In genomic region chr3:51942603-51943450, GRCh38 we compare ENCODE assay signal across 8 cellular contexts. TPM values are rescaled to one million over a fixed set of nuclear protein-coding genes. Genes with fewer than 3 reads are reported as not detected.
DNase-seq lines count a peak whose midpoint lies in the region; ATAC-seq and TF ChIP-seq lines count a peak whose summit lies in the region.

No MANE protein-coding gene starts in this region.

- H3K27ac ChIP-seq in brain microvascular endothelial cell = peak overlapping the region; percentile 66

- TF ChIP-seq CTCF in brain microvascular endothelial cell (IDR thresholded peaks at IDR 0.05; ENCODE audit: low read depth, low read length, missing control alignments) (no peak), kidney epithelial cell (IDR thresholded peaks at IDR 0.05; ENCODE audit: insufficient read depth, low read length, poor library complexity, severe bottlenecking) (no peak)

- ATAC-seq in HG03045 (IDR thresholded peaks at IDR 0.05; ENCODE audit: unreplicated experiment) = peak; percentile 26

- DNase-seq in GM03348 (ENCODE audit: low spot score) (peak; percentile 88), T-helper 1 cell (peak in 3 of 5 donors; percentile 32 to 54 (median 35)), brain microvascular endothelial cell (peak; percentile 16), kidney epithelial cell (ENCODE audit: low read depth) (no peak), NCI-H2081 treated with DMSO at 0.1 percent for 48 hours (lab: John Stamatoyannopoulos, UW) (no peak), NCI-H2171 treated with DMSO at 0.1 percent for 48 hours (lab: John Stamatoyannopoulos, UW) (no peak)
- DNase-seq in stimulated activated CD4-positive, alpha-beta T cell treated with anti-CD3 and anti-CD28 coated beads, Interleukin-4, amount 100 ng/mL, for 24 hours = peak; percentile 67

- H3K4me3 ChIP-seq in brain microvascular endothelial cell (ENCODE audit: low read depth, low read length) (peak overlapping the region; percentile 57), kidney epithelial cell (ENCODE audit: low read depth, low read length) (peak overlapping the region; percentile 44)

- H3K27me3 ChIP-seq in brain microvascular endothelial cell (replicated peaks) (no peaks in the 10 kb centered on the region), kidney epithelial cell (ENCODE audit: control insufficient read depth, insufficient read depth, low read length) (no peaks in the 10 kb centered on the region)

- in situ Hi-C loops in brain microvascular endothelial cell (cut with HindIII; ENCODE audit: low pct_ligation_motif_present, low sequenced_read_pairs) = no loop called here

- H3K36me3 ChIP-seq in brain microvascular endothelial cell (replicated peaks) = peaks cover under 1% of the 10 kb centered on the region
- H3K36me3 ChIP-seq in kidney epithelial cell (ENCODE audit: control insufficient read depth, insufficient read depth, low read length) = no peaks in the 10 kb centered on the region

RNA-seq across cellular contexts. Expression of gene PARP3, which starts 0.7 kb away (rescaled TPM):
- total RNA-seq in kidney epithelial cell = 22.5 and 30.9 TPM in 2 replicates

RNA-seq across cellular contexts. Expression of gene RRP9, which starts 1.1 kb away (rescaled TPM):
- total RNA-seq in kidney epithelial cell = 43.2 and 49.4 TPM in 2 replicates

RNA-seq across cellular contexts. Expression of gene GPR62, which starts 12.4 kb away (rescaled TPM):
- not detected in 2 replicates for total RNA-seq in kidney epithelial cell

RNA-seq across cellular contexts. Expression of gene PCBP4, which starts 24.4 kb away (rescaled TPM):
- 123 and 144 TPM in 2 replicates for total RNA-seq in kidney epithelial cell

RNA-seq across cellular contexts. Expression of gene ABHD14B, which starts 31.0 kb away (rescaled TPM):
- 36.3 and 50.5 TPM in 2 replicates for total RNA-seq in kidney epithelial cell

Comparison
In these comparisons a context has a peak if more than half of its experiments do, and no peak if none do; other contexts are left out.
1. DNase-seq: peak in GM03348 (single experiment), T-helper 1 cell (3 of 5), brain microvascular endothelial cell (single experiment) and stimulated activated CD4-positive, alpha-beta T cell treated with anti-CD3 and anti-CD28 coated beads, Interleukin-4, amount 100 ng/mL, for 24 hours (single experiment); none in kidney epithelial cell (single experiment), NCI-H2081 treated with DMSO at 0.1 percent for 48 hours (single experiment) and NCI-H2171 treated with DMSO at 0.1 percent for 48 hours (single experiment).